Comparison of ENCODE assay signal across 2 cellular contexts in genomic region chr3:12058408-12058807, GRCh38.
TF ChIP-seq lines count a peak whose summit lies in the region.

No MANE protein-coding gene starts in this region.

TF ChIP-seq in GM23338, 12 proteins besides CTCF, POLR2A, EP300 and RAD21 (continued from another document):
- TF ChIP-seq ETS1 (IDR thresholded peaks at IDR 0.05): no peak
- TF ChIP-seq NANOG (IDR thresholded peaks at IDR 0.05; ENCODE audit: borderline replicate concordance): no peak
- no peak for TF ChIP-seq JUNB (IDR thresholded peaks at IDR 0.05; ENCODE audit: unreplicated experiment)
- no peak for TF ChIP-seq ZNF462 (CRISPR knock-in tag; IDR thresholded peaks at IDR 0.05)
- TF ChIP-seq ZNF114 (CRISPR knock-in tag; IDR thresholded peaks at IDR 0.05): no peak
- no peak for TF ChIP-seq REST (IDR thresholded peaks at IDR 0.05; ENCODE audit: unreplicated experiment)
- TF ChIP-seq EZH2 (IDR thresholded peaks at IDR 0.05; ENCODE audit: low read depth, unreplicated experiment): no peak
- no peak for TF ChIP-seq EZH2phosphoT487 (IDR thresholded peaks at IDR 0.05; ENCODE audit: unreplicated experiment)
- no peak for TF ChIP-seq ZNF331 (CRISPR knock-in tag; IDR thresholded peaks at IDR 0.05; ENCODE audit: low read depth)
TF ChIP-seq in GM23338: peak in this region for 0.

TF ChIP-seq in WTC11, 78 proteins besides CTCF, POLR2A, EP300 and RAD21 (continued from another document):
- TF ChIP-seq ZNF532 (CRISPR knock-in tag; IDR thresholded peaks at IDR 0.05; ENCODE audit: borderline replicate concordance) (no peak), ZNF512 (CRISPR knock-in tag; IDR thresholded peaks at IDR 0.05; ENCODE audit: borderline replicate concordance) (no peak)
